1 cellular context compared by ENCODE assay signal in genomic region chr19:48637449-48637947, GRCh38.
TF ChIP-seq lines count a peak whose summit lies in the region.

No MANE protein-coding gene starts in this region.

TF ChIP-seq in K562, 482 proteins besides CTCF, POLR2A, EP300 and RAD21 (continued from another document and continues in another):
- TF ChIP-seq MBD1 (CRISPR knock-in tag; IDR thresholded peaks at IDR 0.05) (no peak), ARHGAP35 (IDR thresholded peaks at IDR 0.05; ENCODE audit: partially characterized antibody) (no peak), OTX1 (CRISPR knock-in tag; IDR thresholded peaks at IDR 0.05) (no peak), HINFP (tag; conservative IDR thresholded peaks at IDR 0.05; ENCODE audit: low read depth) (no peak), ZBTB1 (CRISPR knock-in tag; IDR thresholded peaks at IDR 0.05; ENCODE audit: borderline replicate concordance, low read depth) (peak; percentile 85; the same call in 1 of the 2 replicates), ZNF384 (IDR thresholded peaks at IDR 0.05; ENCODE audit: low read depth, low read length) (peak; percentile 85), RCOR1 (IDR thresholded peaks at IDR 0.05; ENCODE audit: borderline replicate concordance in 1 of 2, low read depth in 2 of 2, low read length in 2 of 2) (peak in 1 of 2 experiments; percentile 63; a peak in 2 of 4 replicates), TFE3 (CRISPR knock-in tag; IDR thresholded peaks at IDR 0.05) (0 out of 2 replicates have a peak, but pooled peaks have one; percentile 5), KDM4B (IDR thresholded peaks at IDR 0.05; ENCODE audit: borderline replicate concordance in 2 of 2, low read depth in 1 of 2) (peak in 1 of 2 experiments; percentile 29; a peak in 1 of 4 replicates), ESRRA (IDR thresholded peaks at IDR 0.05; ENCODE audit: borderline replicate concordance, low read depth) (peak; percentile 42; the same call in 1 of the 2 replicates), ZNF75A (CRISPR knock-in tag; IDR thresholded peaks at IDR 0.05) (no peak), GATA2 (CRISPR knock-in tag; IDR thresholded peaks at IDR 0.05) (no peak), TSHZ1 (CRISPR knock-in tag; IDR thresholded peaks at IDR 0.05) (no peak), TAF1 (IDR thresholded peaks at IDR 0.05; ENCODE audit: control insufficient read depth, extremely low read depth, insufficient read depth, low read length, severe bottlenecking) (peak; percentile 12), TAF7 (tag; IDR thresholded peaks at IDR 0.05) (no peak), GTF3C2 (IDR thresholded peaks at IDR 0.05; ENCODE audit: borderline replicate concordance, extremely low read depth, insufficient read length) (no peak), NCOA4 (IDR thresholded peaks at IDR 0.05; ENCODE audit: partially characterized antibody) (no peak), ELF1 (tag; IDR thresholded peaks at IDR 0.05) (no peak), TEAD2 (tag; IDR thresholded peaks at IDR 0.05) (no peak), RB1 (IDR thresholded peaks at IDR 0.05; ENCODE audit: low read depth) (peak; percentile 62), ZNF407 (IDR thresholded peaks at IDR 0.05; ENCODE audit: low read depth) (no peak), ZNF449 (CRISPR knock-in tag; IDR thresholded peaks at IDR 0.05) (no peak), FOXP1 (CRISPR knock-in tag; IDR thresholded peaks at IDR 0.05) (peak; percentile 99; the same call in 1 of the 2 replicates), E2F4 (CRISPR knock-in tag; IDR thresholded peaks at IDR 0.05; ENCODE audit: low read depth) (peak; percentile 87; the same call in 1 of the 2 replicates), YY1 (IDR thresholded peaks at IDR 0.05; ENCODE audit: borderline replicate concordance in 1 of 3, control insufficient read depth in 1 of 3, extremely low read depth in 1 of 3, insufficient read depth in 3 of 3, insufficient read length in 1 of 3, insufficient replicate concordance in 2 of 3, low read depth in 1 of 3, low read length in 2 of 3) (peak in 2 of 3 experiments; percentile 17 to 41), NEUROD1 (IDR thresholded peaks at IDR 0.05; ENCODE audit: borderline replicate concordance, low read depth, low read length, partially characterized antibody) (peak; percentile 80), TRIM28 (IDR thresholded peaks at IDR 0.05) (no peak), SIN3A (IDR thresholded peaks at IDR 0.05; ENCODE audit: borderline replicate concordance in 2 of 2, control insufficient read depth in 1 of 2, low read depth in 2 of 2, low read length in 2 of 2) (peak in 1 of 2 experiments; percentile 18; a peak in 1 of 4 replicates), SNAPC5 (CRISPR knock-in tag; IDR thresholded peaks at IDR 0.05) (no peak), TOE1 (IDR thresholded peaks at IDR 0.05; ENCODE audit: borderline replicate concordance) (peak; percentile 92), TOE1 (CRISPR knock-in tag; IDR thresholded peaks at IDR 0.05; ENCODE audit: borderline replicate concordance, low read depth) (no peak), GATAD2A (IDR thresholded peaks at IDR 0.05) (no peak), HDAC6 (IDR thresholded peaks at IDR 0.05; ENCODE audit: low read depth, low read length) (no peak)
